ENCODE assay signal across 1 cellular context in the genomic region with DNA sequence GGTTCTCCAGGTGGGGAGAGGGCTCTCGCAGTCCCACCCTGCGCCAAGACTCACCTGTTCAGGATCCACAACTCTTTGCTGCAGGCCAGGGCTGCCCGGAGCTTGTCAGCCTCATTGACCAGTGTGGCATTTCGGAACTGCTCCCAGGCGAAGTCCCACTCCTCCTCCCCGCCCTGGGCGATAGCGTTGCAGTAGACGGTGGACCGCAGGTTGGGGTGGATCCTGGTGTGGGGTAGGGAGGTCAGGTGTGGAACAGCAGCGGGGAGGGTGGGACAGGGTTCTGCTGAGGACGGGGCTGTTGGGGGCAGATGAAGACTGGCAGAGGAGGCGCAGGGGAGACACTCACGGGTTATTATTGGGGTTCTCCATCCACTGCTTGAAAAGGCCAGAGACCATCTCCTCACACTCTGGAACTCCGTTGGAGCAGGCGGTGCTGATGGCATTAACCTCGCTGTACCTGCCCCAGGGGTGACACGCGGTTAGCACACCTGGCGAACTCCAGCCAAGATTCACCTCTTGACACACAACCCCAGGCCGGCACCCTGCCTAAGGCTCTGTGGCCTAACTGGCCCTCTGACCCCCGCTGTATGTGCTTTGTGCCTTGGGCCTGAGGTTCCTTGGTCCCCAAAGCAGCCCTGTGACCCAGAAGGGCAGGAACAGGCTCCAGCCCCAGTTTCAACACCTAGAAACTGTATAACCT.
TF ChIP-seq lines count a peak whose summit lies in the region.

No MANE protein-coding gene starts in this region.

TF ChIP-seq in IMR-90, 13 proteins besides CTCF, POLR2A, EP300 and RAD21:
- TF ChIP-seq CHD1 (IDR thresholded peaks at IDR 0.05; ENCODE audit: low read depth, low read length) (no peak), MXI1 (IDR thresholded peaks at IDR 0.05; ENCODE audit: borderline replicate concordance, low read depth, low read length) (no peak), RCOR1 (IDR thresholded peaks at IDR 0.05; ENCODE audit: insufficient replicate concordance, low read length) (no peak), NFE2L2 (IDR thresholded peaks at IDR 0.05; ENCODE audit: low read depth, low read length) (no peak), SMC3 (IDR thresholded peaks at IDR 0.05; ENCODE audit: low read depth, low read length) (no peak)
- TF ChIP-seq, protein P1, sequence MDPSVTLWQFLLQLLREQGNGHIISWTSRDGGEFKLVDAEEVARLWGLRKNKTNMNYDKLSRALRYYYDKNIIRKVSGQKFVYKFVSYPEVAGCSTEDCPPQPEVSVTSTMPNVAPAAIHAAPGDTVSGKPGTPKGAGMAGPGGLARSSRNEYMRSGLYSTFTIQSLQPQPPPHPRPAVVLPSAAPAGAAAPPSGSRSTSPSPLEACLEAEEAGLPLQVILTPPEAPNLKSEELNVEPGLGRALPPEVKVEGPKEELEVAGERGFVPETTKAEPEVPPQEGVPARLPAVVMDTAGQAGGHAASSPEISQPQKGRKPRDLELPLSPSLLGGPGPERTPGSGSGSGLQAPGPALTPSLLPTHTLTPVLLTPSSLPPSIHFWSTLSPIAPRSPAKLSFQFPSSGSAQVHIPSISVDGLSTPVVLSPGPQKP (IDR thresholded peaks at IDR 0.05; ENCODE audit: borderline replicate concordance, low read depth, low read length): no peak
